Comparison of ENCODE assay signal across 1 cellular context in genomic region chr9:125663127-125663526, GRCh38.
TF ChIP-seq lines count a peak whose summit lies in the region.

No MANE protein-coding gene starts in this region.

TF ChIP-seq in WTC11, 78 proteins besides CTCF, POLR2A, EP300 and RAD21 (continued from another document):
- no peak for TF ChIP-seq AR (CRISPR knock-in tag; IDR thresholded peaks at IDR 0.05)
- TF ChIP-seq SMAD3 (CRISPR knock-in tag; IDR thresholded peaks at IDR 0.05; ENCODE audit: borderline replicate concordance), result no peak
- TF ChIP-seq TEAD4 (CRISPR knock-in tag; IDR thresholded peaks at IDR 0.05), result no peak
- TF ChIP-seq CREM (CRISPR knock-in tag; IDR thresholded peaks at IDR 0.05), result no peak
- no peak for TF ChIP-seq ATF1 (CRISPR knock-in tag; IDR thresholded peaks at IDR 0.05)
